ENCODE assay signal across 20 cellular contexts in the genomic region with DNA sequence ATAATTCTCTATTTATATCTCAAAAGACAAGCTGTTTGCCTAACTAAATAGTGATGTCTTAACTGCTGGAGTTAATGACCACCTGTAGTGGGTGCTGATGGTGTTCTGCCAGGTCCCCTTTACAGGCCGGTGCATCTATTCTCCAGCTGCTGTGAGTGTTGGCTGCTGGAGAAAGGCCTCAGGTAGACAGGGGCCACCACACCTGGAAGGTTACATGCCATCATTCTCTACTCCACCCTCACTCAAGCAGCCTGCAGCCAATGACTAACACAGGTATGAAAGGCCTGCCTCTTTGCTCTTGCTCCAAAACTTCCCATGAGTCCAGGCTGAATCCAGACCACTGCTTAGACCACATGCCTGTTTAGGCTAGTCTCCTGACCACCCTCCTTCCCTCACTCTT.
DNase-seq lines count a peak whose midpoint lies in the region; ATAC-seq and TF ChIP-seq lines count a peak whose summit lies in the region.
"Had no signal": no experiment of that assay in that cellular context is flagged by ENCODE, and none has a peak within 500 bp of the region (broad histone marks: within the 10 kb centered on the region; RNA-seq: fewer than 3 reads in every experiment).

No MANE protein-coding gene starts in this region.

- H3K27ac ChIP-seq in OCI-LY1 (ENCODE audit: low read depth, low read length, poor library complexity, severe bottlenecking), result no peak overlapping the region
- H3K27ac ChIP-seq: BLaER1, SJSA1, thoracic aorta had no signal

- H3K4me1 Mint-ChIP-seq in activated CD8-positive, alpha-beta T cell treated with anti-CD3 and anti-CD28 coated beads, Interleukin-2, amount 10 ng/mL, durations not matched to agents 7 days and 5 days (ENCODE audit: low read depth), result peaks cover 34% of the 10 kb centered on the region
- H3K4me1 Mint-ChIP-seq in activated CD8-positive, alpha-beta T cell treated with anti-CD3 and anti-CD28 coated beads for 36 hours (ENCODE audit: low read depth), result peaks cover 37% of the 10 kb centered on the region
- peaks cover 42% of the 10 kb centered on the region for H3K4me1 Mint-ChIP-seq in stimulated activated effector memory CD8-positive, alpha-beta T cell treated with anti-CD3 and anti-CD28 coated beads, Interleukin-12 subunit alpha, Interleukin-12 subunit beta, amount 100 ng/mL, for 72 hours
- peaks cover 5 to 16% of the 10 kb centered on the region in 2 donors for H3K4me1 Mint-ChIP-seq in immature natural killer cell

- H3K79me2 ChIP-seq in OCI-LY1 (ENCODE audit: insufficient read depth, low read length), result no peaks in the 10 kb centered on the region

- CTCF ChIA-PET in activated CD8-positive, alpha-beta T cell treated with anti-CD3 and anti-CD28 coated beads, Interleukin-2, amount 10 ng/mL, durations not matched to agents 7 days and 5 days (lab: Charles Lee), result interaction anchor here (0.9 to 1.4 kb wide), 3 partner anchors 72 to 128 kb away, joined by 3 to 4 read pairs (median 4); no protein-coding TSS in a partner anchor
- CTCF ChIA-PET in activated CD8-positive, alpha-beta T cell treated with anti-CD3 and anti-CD28 coated beads for 36 hours (lab: Charles Lee), result interaction anchor here (0.7 kb wide), 1 partner anchor 87 kb away, joined by 3 read pairs; no protein-coding TSS in a partner anchor

- no peaks in the 10 kb centered on the region for H4K20me1 ChIP-seq in OCI-LY1 (ENCODE audit: insufficient read depth, low read length)
- H4K20me1 ChIP-seq: BLaER1 had no signal

- H3K9me3 ChIP-seq in OCI-LY1 (ENCODE audit: low read length), result no peaks in the 10 kb centered on the region
- H3K9me3 ChIP-seq: BLaER1, SJSA1, thoracic aorta had no signal

- intact Hi-C loops in activated CD8-positive, alpha-beta T cell treated with anti-CD3 and anti-CD28 coated beads for 36 hours (cut with micrococcal nuclease), result no loop called here

- H3K36me3 Mint-ChIP-seq in activated CD8-positive, alpha-beta T cell treated with anti-CD3 and anti-CD28 coated beads, Interleukin-2, amount 10 ng/mL, durations not matched to agents 7 days and 5 days (ENCODE audit: low read depth), result peaks cover 54% of the 10 kb centered on the region
- peaks cover 20% of the 10 kb centered on the region for H3K36me3 Mint-ChIP-seq in activated CD8-positive, alpha-beta T cell treated with anti-CD3 and anti-CD28 coated beads for 36 hours (ENCODE audit: low read depth)
- peaks cover 42% of the 10 kb centered on the region for H3K36me3 Mint-ChIP-seq in stimulated activated effector memory CD8-positive, alpha-beta T cell treated with anti-CD3 and anti-CD28 coated beads, Interleukin-12 subunit alpha, Interleukin-12 subunit beta, amount 100 ng/mL, for 72 hours
- peaks cover 0 to 22% (median 12%) of the 10 kb centered on the region in 3 donors for H3K36me3 Mint-ChIP-seq in immature natural killer cell

- H3K4me3 Mint-ChIP-seq in activated CD8-positive, alpha-beta T cell treated with anti-CD3 and anti-CD28 coated beads, Interleukin-2, amount 10 ng/mL, durations not matched to agents 7 days and 5 days, result no peak overlapping the region
- no peak overlapping the region for H3K4me3 Mint-ChIP-seq in activated CD8-positive, alpha-beta T cell treated with anti-CD3 and anti-CD28 coated beads for 36 hours
- H3K4me3 Mint-ChIP-seq in stimulated activated effector memory CD8-positive, alpha-beta T cell treated with anti-CD3 and anti-CD28 coated beads, Interleukin-12 subunit alpha, Interleukin-12 subunit beta, amount 100 ng/mL, for 72 hours, result no peak overlapping the region
- H3K4me3 Mint-ChIP-seq in immature natural killer cell, result no peak overlapping the region
- H3K4me3 Mint-ChIP-seq: T-helper 2 cell treated with Interferon-gamma antibody and Interleukin-4, amounts not matched to agents 5 μg/mL and 100 μg/mL, for 36 hours had no signal

- H3K4me2 ChIP-seq in OCI-LY1 (ENCODE audit: low read length), result no peak overlapping the region
- H3K4me2 ChIP-seq: BLaER1 had no signal

- no peak for ATAC-seq in activated CD8-positive, alpha-beta T cell treated with anti-CD3 and anti-CD28 coated beads, Interleukin-2, amount 10 ng/mL, durations not matched to agents 7 days and 5 days
- no peak for ATAC-seq in activated CD8-positive, alpha-beta T cell treated with anti-CD3 and anti-CD28 coated beads for 36 hours
- no peak for ATAC-seq in stimulated activated effector memory CD8-positive, alpha-beta T cell treated with anti-CD3 and anti-CD28 coated beads, Interleukin-12 subunit alpha, Interleukin-12 subunit beta, amount 100 ng/mL, for 72 hours
- ATAC-seq: left cardiac atrium had no signal

- H3K9me3 Mint-ChIP-seq in activated CD8-positive, alpha-beta T cell treated with anti-CD3 and anti-CD28 coated beads, Interleukin-2, amount 10 ng/mL, durations not matched to agents 7 days and 5 days (ENCODE audit: insufficient read depth), result no peaks in the 10 kb centered on the region
- H3K9me3 Mint-ChIP-seq in activated CD8-positive, alpha-beta T cell treated with anti-CD3 and anti-CD28 coated beads for 36 hours, result no peaks in the 10 kb centered on the region
- H3K9me3 Mint-ChIP-seq in stimulated activated effector memory CD8-positive, alpha-beta T cell treated with anti-CD3 and anti-CD28 coated beads, Interleukin-12 subunit alpha, Interleukin-12 subunit beta, amount 100 ng/mL, for 72 hours, result no peaks in the 10 kb centered on the region
- H3K9me3 Mint-ChIP-seq in immature natural killer cell, result no peaks in the 10 kb centered on the region
- H3K9me3 Mint-ChIP-seq: T-helper 2 cell treated with Interferon-gamma antibody and Interleukin-4, amounts not matched to agents 5 μg/mL and 100 μg/mL, for 36 hours had no signal

- peak overlapping the region; percentile 14 for H3K27ac Mint-ChIP-seq in activated CD8-positive, alpha-beta T cell treated with anti-CD3 and anti-CD28 coated beads, Interleukin-2, amount 10 ng/mL, durations not matched to agents 7 days and 5 days
- no peak overlapping the region for H3K27ac Mint-ChIP-seq in activated CD8-positive, alpha-beta T cell treated with anti-CD3 and anti-CD28 coated beads for 36 hours
- peak overlapping the region; percentile 38 for H3K27ac Mint-ChIP-seq in stimulated activated effector memory CD8-positive, alpha-beta T cell treated with anti-CD3 and anti-CD28 coated beads, Interleukin-12 subunit alpha, Interleukin-12 subunit beta, amount 100 ng/mL, for 72 hours
- H3K27ac Mint-ChIP-seq in immature natural killer cell, result no peak overlapping the region
- H3K27ac Mint-ChIP-seq: T-helper 2 cell treated with Interferon-gamma antibody and Interleukin-4, amounts not matched to agents 5 μg/mL and 100 μg/mL, for 36 hours had no signal

- no peak for DNase-seq in activated CD8-positive, alpha-beta T cell treated with anti-CD3 and anti-CD28 coated beads, Interleukin-2, amount 10 ng/mL, durations not matched to agents 7 days and 5 days
- no peak for DNase-seq in activated CD8-positive, alpha-beta T cell treated with anti-CD3 and anti-CD28 coated beads for 36 hours
- DNase-seq in epithelial cell of esophagus (ENCODE audit: low read depth), result peak; percentile 81
- no peak for DNase-seq in stimulated activated effector memory CD8-positive, alpha-beta T cell treated with anti-CD3 and anti-CD28 coated beads, Interleukin-12 subunit alpha, Interleukin-12 subunit beta, amount 100 ng/mL, for 72 hours (ENCODE audit: low spot score in 2 of 2)
- no peak for DNase-seq in NCI-H1694 (lab: John Stamatoyannopoulos, UW)
- no peak for DNase-seq in NCI-H524 (lab: John Stamatoyannopoulos, UW)
- DNase-seq in immature natural killer cell, result no peak
- DNase-seq: 8988T; activated effector memory CD4-positive, alpha-beta T cell treated with anti-CD3 and anti-CD28 coated beads, Interleukin-2, amount 50 U/mL, for 16 hours; hippocampal formation; IMR-90; left cardiac atrium; NCI-H1930; NCI-H446 treated with DMSO at 0.1 percent for 48 hours; stimulated activated CD4-positive, alpha-beta T cell treated with anti-CD3 and anti-CD28 coated beads, Interleukin-12 subunit alpha, Interleukin-12 subunit beta, amount 100 ng/mL, for 4 hours had no signal

- no peaks in the 10 kb centered on the region for H3K27me3 Mint-ChIP-seq in activated CD8-positive, alpha-beta T cell treated with anti-CD3 and anti-CD28 coated beads, Interleukin-2, amount 10 ng/mL, durations not matched to agents 7 days and 5 days (ENCODE audit: low read depth)
- H3K27me3 Mint-ChIP-seq in activated CD8-positive, alpha-beta T cell treated with anti-CD3 and anti-CD28 coated beads for 36 hours, result no peaks in the 10 kb centered on the region
- H3K27me3 Mint-ChIP-seq in immature natural killer cell (ENCODE audit: low read depth in 3 of 3), result peaks cover 0 to 4% (median 3%) of the 10 kb centered on the region in 3 donors

- no peaks in the 10 kb centered on the region for H3K9me2 ChIP-seq in OCI-LY1 (ENCODE audit: low read depth, low read length)

- no peak for TF ChIP-seq CTCF in activated CD8-positive, alpha-beta T cell treated with anti-CD3 and anti-CD28 coated beads for 36 hours (IDR thresholded peaks at IDR 0.05)
- TF ChIP-seq CTCF in OCI-LY1 (IDR thresholded peaks at IDR 0.05; ENCODE audit: low read length) (peak; percentile 20; the same call in 1 of the 2 replicates), epithelial cell of esophagus (IDR thresholded peaks at IDR 0.05; ENCODE audit: insufficient read depth, low read depth, low read length, missing control alignments) (no peak)

- H3K27me3 ChIP-seq in OCI-LY1 (ENCODE audit: insufficient read depth, low read length), result no peaks in the 10 kb centered on the region
- H3K27me3 ChIP-seq: BLaER1, SJSA1 had no signal

- H3K4me1 ChIP-seq in OCI-LY1 (ENCODE audit: insufficient read depth, low read length, severe bottlenecking), result peaks cover 8% of the 10 kb centered on the region
- H3K4me1 ChIP-seq: BLaER1, SJSA1 had no signal

- no peak overlapping the region for H3K9ac ChIP-seq in OCI-LY1 (ENCODE audit: low read length)
- H3K9ac ChIP-seq: BLaER1 had no signal

- no peaks in the 10 kb centered on the region for H3F3A ChIP-seq in OCI-LY1 (ENCODE audit: insufficient read depth, low read length)

- H3K4me3 ChIP-seq in OCI-LY1 (ENCODE audit: low read depth, low read length, poor library complexity, severe bottlenecking), result no peak overlapping the region
- no peak overlapping the region for H3K4me3 ChIP-seq in epithelial cell of esophagus (ENCODE audit: low read length)
- H3K4me3 ChIP-seq: BLaER1, SJSA1, thoracic aorta had no signal

- no peaks in the 10 kb centered on the region for H3K36me3 ChIP-seq in OCI-LY1 (ENCODE audit: insufficient read depth, low read length)
- H3K36me3 ChIP-seq: BLaER1, SJSA1, thoracic aorta had no signal

- no peak overlapping the region for H2AFZ ChIP-seq in OCI-LY1 (ENCODE audit: low read length)

- POLR2A ChIA-PET in activated CD8-positive, alpha-beta T cell treated with anti-CD3 and anti-CD28 coated beads, Interleukin-2, amount 10 ng/mL, durations not matched to agents 7 days and 5 days (lab: Charles Lee), result no interaction called here
- POLR2A ChIA-PET in activated CD8-positive, alpha-beta T cell treated with anti-CD3 and anti-CD28 coated beads for 36 hours (lab: Charles Lee), result interaction anchor here (0.6 kb wide), 1 partner anchor 149 kb away, joined by 3 read pairs; no protein-coding TSS in a partner anchor

Comparison
In these comparisons a context has a peak if more than half of its experiments do, and no peak if none do; other contexts are left out.
1. H3K27ac Mint-ChIP-seq: peak in activated CD8-positive, alpha-beta T cell treated with anti-CD3 and anti-CD28 coated beads, Interleukin-2, amount 10 ng/mL, durations not matched to agents 7 days and 5 days (single experiment) and stimulated activated effector memory CD8-positive, alpha-beta T cell treated with anti-CD3 and anti-CD28 coated beads, Interleukin-12 subunit alpha, Interleukin-12 subunit beta, amount 100 ng/mL, for 72 hours (single experiment); none in activated CD8-positive, alpha-beta T cell treated with anti-CD3 and anti-CD28 coated beads for 36 hours (single experiment) and immature natural killer cell (0 of 6).